8 cellular contexts compared by ENCODE assay signal in the genomic region with DNA sequence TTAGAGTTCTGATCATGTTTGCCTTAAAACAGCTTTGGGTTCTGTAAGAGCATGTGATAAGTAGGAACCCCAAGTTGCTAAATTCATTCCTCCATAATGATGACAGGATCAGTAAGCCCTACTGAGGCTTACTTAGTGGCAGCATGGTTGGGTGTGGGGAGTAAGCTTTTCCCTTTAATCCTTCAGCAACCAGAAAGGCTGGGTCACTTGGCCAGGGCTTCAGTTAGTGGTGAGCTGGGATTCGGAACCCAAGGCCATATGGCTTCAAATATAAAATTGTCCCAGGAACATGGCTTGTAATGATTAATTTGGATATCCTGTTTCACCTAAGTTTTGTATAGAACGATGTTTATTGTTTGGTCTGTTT. TPM values are rescaled to one million over a fixed set of nuclear protein-coding genes. Genes with fewer than 3 reads are reported as not detected.
A peak's percentile ranks its signal among the peaks of the same experiment; 100 is the strongest.
DNase-seq lines count a peak whose midpoint lies in the region; ATAC-seq, FAIRE-seq and TF ChIP-seq lines count a peak whose summit lies in the region.

No MANE protein-coding gene starts in this region.

- H3K27me3 ChIP-seq in ovary = no peaks in the 10 kb centered on the region

- intact Hi-C loops in ovary (cut with DNase I) = no loop called here

- H3K27ac ChIP-seq in A549 = peak overlapping the region; percentile 89 to 91
- no peak overlapping the region for H3K27ac ChIP-seq in ovary

- TF ChIP-seq CTCF in A549 (IDR thresholded peaks at IDR 0.05) = no peak
- TF ChIP-seq CTCF in fibroblast of the aortic adventitia (IDR thresholded peaks at IDR 0.05; ENCODE audit: insufficient read depth, low read length) = no peak
- no peak for TF ChIP-seq CTCF in ovary (IDR thresholded peaks at IDR 0.05)

- H3K9me3 ChIP-seq in A549 = no peaks in the 10 kb centered on the region; the same call in 2 of the 3 replicates
- no peaks in the 10 kb centered on the region for H3K9me3 ChIP-seq in ovary

- no peak for TF ChIP-seq RAD21 in A549 (conservative IDR thresholded peaks at IDR 0.05 in 1 of 2, IDR thresholded peaks at IDR 0.05 in 1 of 2)

- FAIRE-seq in A549 (lab: Jason Lieb, UNC) = no peak

- TF ChIP-seq POLR2A in A549 (IDR thresholded peaks at IDR 0.05; ENCODE audit: low read length) = no peak
- no peak for TF ChIP-seq POLR2A in ovary (IDR thresholded peaks at IDR 0.05)

- TF ChIP-seq EP300 in A549 (IDR thresholded peaks at IDR 0.05) (no peak), ovary (IDR thresholded peaks at IDR 0.05) (no peak)

- no peaks in the 10 kb centered on the region for H3K36me3 ChIP-seq in ovary

- POLR2A ChIA-PET in A549 (lab: Yijun Ruan, JAX) = interaction anchor here (0.8 to 2.0 kb wide), 4 partner anchors 16 to 143 kb away, joined by 3 to 7 read pairs (median 5); a partner anchor contains a TSS

- WGBS in A549 (ENCODE audit: missing lambda C conversion rate) = 3% methylated on average over 2 of the region's 2 CpGs
- 52 to 68% (median 67%) methylated on average over 2 of the region's 2 CpGs for WGBS in ovary, 3 donors

- CTCF ChIA-PET in A549 (lab: Yijun Ruan, JAX) = interaction anchor here (0.9 to 4.2 kb wide), 4 partner anchors 18 to 94 kb away, joined by 3 to 16 read pairs (median 8); no protein-coding TSS in a partner anchor

- H3K4me1 ChIP-seq in A549 (0 out of 3 replicates have a peak, but pooled peaks cover 11% of the 10 kb centered on the region), ovary (ENCODE audit: insufficient read depth) (no peaks in the 10 kb centered on the region)

- H3K4me3 ChIP-seq in A549 (peak overlapping the region; percentile 88), fibroblast of the aortic adventitia (ENCODE audit: low read depth, low read length) (peak overlapping the region; percentile 96), ovary (peak overlapping the region; percentile 86)

- H3K4me2 ChIP-seq in A549 = peak overlapping the region; percentile 82

- peak in 1 of 2 experiments; percentile 21 for DNase-seq in A549 (ENCODE audit: low read depth in 1 of 2, low spot score in 1 of 2)
- DNase-seq in SW480 (ENCODE audit: low spot score) = peak; percentile 20
- peak; percentile 35 for DNase-seq in fibroblast of the aortic adventitia (ENCODE audit: low read depth)
- no peak for DNase-seq in ovary
- DNase-seq in foreskin melanocyte = no peak
- no peak for DNase-seq in NCI-H2081 treated with DMSO at 0.1 percent for 48 hours (lab: John Stamatoyannopoulos, UW)

- ATAC-seq in A549 = peak; percentile 50 to 68; a peak in 4 of 6 replicates
- peak; percentile 38 for ATAC-seq in GM18511 (IDR thresholded peaks at IDR 0.05; ENCODE audit: unreplicated experiment)
- ATAC-seq in HG03045 (IDR thresholded peaks at IDR 0.05; ENCODE audit: unreplicated experiment) = peak; percentile 23

TF ChIP-seq in A549, 52 proteins besides CTCF, POLR2A, EP300 and RAD21:
- TF ChIP-seq TP53 (CRISPR knock-in tag; IDR thresholded peaks at IDR 0.05) = no peak

RNA-seq across cellular contexts. Expression of a gene that starts 0.8 kb away (rescaled TPM):
- polyA plus RNA-seq in A549 (2011; rRNA removed) = 21.0 and 22.3 TPM in 2 replicates
- 15.9 and 18.5 TPM in 2 replicates for polyA plus RNA-seq in A549 (2012; cell fraction: cytosol; rRNA removed)
- 10.8 and 12.8 TPM in 2 replicates for polyA plus RNA-seq in A549 (2012; cell fraction: nucleus; rRNA removed)
- 17.6 to 21.3 TPM (median 19.7 TPM) in 3 replicates for polyA plus RNA-seq in A549 (2017; fragmentation: RNase III; extraction: RNeasy Plus Mini Kit Qiagen cat#74134 plus additional on column Dnase treatment)
- polyA minus RNA-seq in A549 (2011; rRNA and poly(A)+ RNA removed) = 14.5 and 14.6 TPM in 2 replicates
- 2.1 and 10.7 TPM in 2 replicates for total RNA-seq in fibroblast of the aortic adventitia (ENCODE audit: low replicate concordance)
- 1 to 10 TPM in 5 of 7 donors, under 1 TPM in 2; 0.72 to 2.7 (median 1.7) TPM for total RNA-seq in ovary
- polyA plus RNA-seq in ovary = 1 to 10 TPM; 1.5 to 4.8 TPM

Comparison
In these comparisons a context has a peak if more than half of its experiments do, and no peak if none do; other contexts are left out.
1. DNase-seq: peak in SW480 (single experiment) and fibroblast of the aortic adventitia (single experiment); none in ovary (0 of 5), foreskin melanocyte (single experiment) and NCI-H2081 treated with DMSO at 0.1 percent for 48 hours (single experiment).
2. H3K27ac ChIP-seq: peak in A549 (2 of 2); none in ovary (0 of 2).
3. Peak in every context shown above with its lines, with median percentiles within 50 percentile points of each other: ATAC-seq and H3K4me3 ChIP-seq.